Comparison of ENCODE assay signal across 1 cellular context in genomic region chr20:34675993-34676641, GRCh38.
TF ChIP-seq lines count a peak whose summit lies in the region.

No MANE protein-coding gene starts in this region.

TF ChIP-seq in GM12878, 131 proteins besides CTCF, POLR2A, EP300 and RAD21 (continued from another document):
- TF ChIP-seq CHD4 (IDR thresholded peaks at IDR 0.05) = no peak
- no peak for TF ChIP-seq HDAC2 (IDR thresholded peaks at IDR 0.05)
- TF ChIP-seq ZNF24 (IDR thresholded peaks at IDR 0.05) = no peak
